Comparison of ENCODE assay signal across 27 cellular contexts in the genomic region with DNA sequence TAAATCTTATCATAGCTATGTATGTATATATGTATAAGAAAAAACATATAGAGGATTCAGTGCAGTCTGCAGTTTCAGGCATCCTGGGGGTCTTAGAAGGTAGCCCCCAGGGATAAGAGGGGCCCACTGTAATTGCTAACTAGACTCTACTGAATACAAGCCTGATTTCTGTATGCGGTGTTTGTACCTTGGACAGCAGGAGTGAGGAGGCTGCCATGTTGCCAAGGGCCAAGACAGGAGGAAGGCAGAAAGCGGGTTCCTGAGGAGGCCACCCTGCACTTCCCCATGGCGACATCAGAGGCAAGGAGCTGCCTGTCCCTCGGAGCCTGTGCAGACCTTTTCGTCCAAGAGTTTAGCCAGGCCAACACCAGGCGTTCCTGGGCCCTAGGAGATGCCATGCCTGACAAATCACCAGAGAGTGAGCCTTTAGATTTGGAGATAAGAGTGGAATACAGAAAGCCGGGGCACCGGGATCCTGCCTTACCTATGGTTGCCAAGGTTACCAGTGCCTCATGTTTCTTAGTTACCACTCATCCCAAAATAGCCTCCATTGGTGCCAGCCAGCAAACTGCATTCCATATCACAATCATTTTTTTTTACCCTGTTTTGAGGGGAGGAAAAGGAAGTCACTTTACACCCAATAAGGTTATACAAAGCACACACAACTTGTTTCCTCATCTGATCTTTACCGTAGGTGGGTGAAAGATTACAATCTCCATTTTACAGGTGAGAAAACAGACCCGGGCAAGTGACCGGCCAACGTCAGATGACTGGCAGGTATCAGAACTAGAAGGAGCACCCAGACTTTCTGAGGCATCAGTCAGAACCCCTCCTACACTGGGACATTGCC. TPM values are rescaled to one million over a fixed set of nuclear protein-coding genes. Genes with fewer than 3 reads are reported as not detected.
"Had no signal": no experiment of that assay in that cellular context is flagged by ENCODE, and none has a peak within 500 bp of the region (broad histone marks: within the 10 kb centered on the region; RNA-seq: fewer than 3 reads in every experiment).

No MANE protein-coding gene starts in this region.

- H3K36me3 Mint-ChIP-seq: brain, WTC11 had no signal

- H3K27ac Mint-ChIP-seq: activated CD8-positive, alpha-beta T cell treated with anti-CD3 and anti-CD28 coated beads, Interleukin-2, amount 10 ng/mL, durations not matched to agents 7 days and 5 days; T-helper 1 cell treated with Interleukin-12 subunit alpha and Interleukin-12 subunit beta and Interleukin-4 antibody, amounts not matched to agents 30 μg/mL and 1 μg/mL, for 36 hours; WTC11 had no signal

- DNase-seq: activated CD4-positive, alpha-beta T cell treated with anti-CD3 and anti-CD28 coated beads for 48 hours; activated CD4-positive, alpha-beta T cell treated with anti-CD3 and anti-CD28 coated beads, Interleukin-2, amount 50 U/mL, for 4 hours; activated CD4-positive, CD25-positive, alpha-beta regulatory T cell treated with anti-CD3 and anti-CD28 coated beads, Interleukin-2, amount 50 U/mL, for 72 hours; activated CD8-positive, alpha-beta memory T cell treated with anti-CD3 and anti-CD28 coated beads, Interleukin-2, amount 50 U/mL, for 48 hours; activated CD8-positive, alpha-beta T cell treated with anti-CD3 and anti-CD28 coated beads, Interleukin-2, amount 10 ng/mL, durations not matched to agents 7 days and 5 days; activated naive CD4-positive, alpha-beta T cell treated with anti-CD3 and anti-CD28 coated beads, Interleukin-2, amount 50 U/mL, for 16 hours; activated T-cell treated with anti-CD3 and anti-CD28 coated beads, Interleukin-2, amount 50 U/mL, for 1 hour; amniotic stem cell; cerebellar nuclear complex; Karpas-422; MM.1S; NCI-H1105; NCI-H1436; NCI-H1694 treated with DMSO at 0.1 percent for 48 hours; NCI-H2029 treated with DMSO at 0.1 percent for 48 hours; NCI-H2171; NCI-H2227 treated with DMSO at 0.1 percent for 48 hours; NCI-H446 treated with DMSO at 0.1 percent for 48 hours; NCI-H524 treated with DMSO at 0.1 percent for 48 hours; NCI-H82 had no signal

- H3K9me3 Mint-ChIP-seq: T-helper 1 cell treated with Interleukin-12 subunit alpha and Interleukin-12 subunit beta and Interleukin-4 antibody, amounts not matched to agents 30 μg/mL and 1 μg/mL, for 36 hours; WTC11 had no signal

- H3K4me3 Mint-ChIP-seq: activated CD8-positive, alpha-beta T cell treated with anti-CD3 and anti-CD28 coated beads, Interleukin-2, amount 10 ng/mL, durations not matched to agents 7 days and 5 days; brain; T-helper 1 cell treated with Interleukin-12 subunit alpha and Interleukin-12 subunit beta and Interleukin-4 antibody, amounts not matched to agents 30 μg/mL and 1 μg/mL, for 36 hours; WTC11 had no signal

- ATAC-seq: activated CD8-positive, alpha-beta T cell treated with anti-CD3 and anti-CD28 coated beads, Interleukin-2, amount 10 ng/mL, durations not matched to agents 7 days and 5 days; WTC11 had no signal

- H3K27ac ChIP-seq: ascending aorta, SK-N-MC had no signal

RNA-seq across cellular contexts. Expression of a gene that starts 51.0 kb away (rescaled TPM):
- total RNA-seq: activated CD8-positive, alpha-beta T cell treated with anti-CD3 and anti-CD28 coated beads, Interleukin-2, amount 10 ng/mL, durations not matched to agents 7 days and 5 days; ascending aorta; OCI-LY7; RPMI7951 had no signal
